In the genomic region with DNA sequence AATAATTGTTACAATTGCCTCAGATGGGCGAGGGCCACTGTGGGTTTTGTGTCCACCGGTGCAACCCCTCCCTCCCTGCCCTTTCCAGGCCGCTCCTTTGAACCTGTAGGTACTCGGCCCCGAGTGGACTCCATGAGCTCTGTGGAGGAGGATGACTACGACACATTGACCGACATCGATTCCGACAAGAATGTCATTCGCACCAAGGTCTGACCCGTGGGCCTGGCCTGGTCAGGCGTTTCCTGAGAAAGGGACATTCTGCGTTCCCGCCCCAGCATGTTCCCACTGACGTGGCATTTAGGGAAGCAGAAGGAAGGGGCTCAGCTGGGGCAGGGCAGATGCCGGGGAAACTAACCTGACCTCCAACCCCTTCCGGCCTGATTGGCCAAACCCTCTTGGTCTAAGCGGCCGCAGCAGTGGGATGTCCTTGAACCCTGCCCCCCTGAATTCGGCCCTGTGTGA, we compare ENCODE assay signal across 17 cellular contexts. TPM values are rescaled to one million over a fixed set of nuclear protein-coding genes. Genes with fewer than 3 reads are reported as not detected.
DNase-seq lines count a peak whose midpoint lies in the region; ATAC-seq and TF ChIP-seq lines count a peak whose summit lies in the region.
"Had no signal": no experiment of that assay in that cellular context is flagged by ENCODE, and none has a peak within 500 bp of the region (broad histone marks: within the 10 kb centered on the region; RNA-seq: fewer than 3 reads in every experiment).

No MANE protein-coding gene starts in this region.

- peaks cover 83% of the 10 kb centered on the region for H3K4me1 Mint-ChIP-seq in activated B cell treated with CpG ODN at 0.5 μM for 24 hours

- no peak for TF ChIP-seq POLR2A in spleen (IDR thresholded peaks at IDR 0.05)

- H3K4me1 ChIP-seq in right cardiac atrium (ENCODE audit: control insufficient read depth, insufficient read depth, low read length) (no peaks in the 10 kb centered on the region), spleen (peaks cover 0 to 78% (median 37%) of the 10 kb centered on the region in 6 donors)

- no peaks in the 10 kb centered on the region for H3K9me3 ChIP-seq in right cardiac atrium (ENCODE audit: control insufficient read depth, low read length)
- no peaks in the 10 kb centered on the region for H3K9me3 ChIP-seq in spleen

- no peak for ATAC-seq in activated B cell treated with CpG ODN at 0.5 μM for 24 hours (ENCODE audit: low read depth)
- peak in 1 of 2 donors; percentile 17 for ATAC-seq in right cardiac atrium
- no peak for ATAC-seq in HG02571 (IDR thresholded peaks at IDR 0.05; ENCODE audit: unreplicated experiment)
- ATAC-seq: effector memory CD8-positive, alpha-beta T cell had no signal

- H3K36me3 ChIP-seq in spleen: peaks cover 2 to 98% (median 57%) of the 10 kb centered on the region in 6 donors

- intact Hi-C loops in activated B cell treated with CpG ODN at 0.5 μM for 24 hours (cut with micrococcal nuclease): loop anchor here (1.0 to 2.0 kb wide), 6 partner anchors 10 to 90 kb away; partner anchors contain the start of genes PAFAH1B2, PCSK7, RNF214 and SIDT2
- intact Hi-C loops in right cardiac atrium (cut with DNase I): loop anchor here in 1 of 4 donors (5.0 kb wide), 1 partner anchor 34 kb away; no protein-coding TSS in a partner anchor
- intact Hi-C loops in spleen (cut with DNase I; ENCODE audit: low total_unique reads): no loop called here

- no peaks in the 10 kb centered on the region for H3K27me3 Mint-ChIP-seq in activated B cell treated with CpG ODN at 0.5 μM for 24 hours
- H3K27me3 Mint-ChIP-seq: central memory CD8-positive, alpha-beta T cell; effector memory CD8-positive, alpha-beta T cell had no signal

- H3K27ac ChIP-seq in right cardiac atrium (ENCODE audit: low read length): no peak overlapping the region
- H3K27ac ChIP-seq in spleen: peak overlapping the region in 7 of 8 donors; percentile 2 to 88 (median 78)

- POLR2A ChIA-PET in activated B cell treated with CpG ODN at 0.5 μM for 24 hours (lab: Charles Lee): interaction anchor here (0.5 to 5.9 kb wide), 9 partner anchors 10 to 259 kb away, joined by 3 to 63 read pairs (median 5); partner anchors contain the start of genes PAFAH1B2, RNF214 and SIDT2

- 81% methylated on average over 20 of the region's 20 CpGs for WGBS in right cardiac atrium
- WGBS in spleen, 5 donors: 72 to 91% (median 81%) methylated on average over 16 to 20 of the region's 20 CpGs

- H3K27ac Mint-ChIP-seq in activated B cell treated with CpG ODN at 0.5 μM for 24 hours: peak overlapping the region; percentile 94
- H3K27ac Mint-ChIP-seq: activated T-helper 2 cell treated with anti-CD3 and anti-CD28 coated beads, Interferon-gamma antibody, Interleukin-2, Interleukin-4, amounts not matched to agents 10 μg/mL and 5 μg/mL and 100 μg/mL, durations not matched to agents 14 hours and 24 hours and 36 hours; mesothelial cell of epicardium had no signal

- H3K4me3 ChIP-seq in right cardiac atrium (ENCODE audit: low read length): no peak overlapping the region
- peak overlapping the region in 1 of 8 donors; percentile 51 for H3K4me3 ChIP-seq in spleen

- TF ChIP-seq CTCF in activated B cell treated with CpG ODN at 0.5 μM for 24 hours (IDR thresholded peaks at IDR 0.05) (no peak), spleen (IDR thresholded peaks at IDR 0.05 in 8 of 11, conservative IDR thresholded peaks at IDR 0.05 in 3 of 11) (no peak)

- peak; percentile 92 for DNase-seq in CD1c-positive myeloid dendritic cell (ENCODE audit: extremely low spot score)
- no peak for DNase-seq in activated B cell treated with CpG ODN at 0.5 μM for 24 hours
- DNase-seq in right cardiac atrium: peak in 2 of 3 donors; percentile 73 to 77
- DNase-seq in spleen: peak; percentile 80
- DNase-seq in stimulated activated CD4-positive, alpha-beta T cell treated with anti-CD3 and anti-CD28 coated beads, Interleukin-2, amount 100 ng/mL, for 48 hours: no peak
- no peak for DNase-seq in RKO (ENCODE audit: low spot score)
- DNase-seq: activated CD4-positive, alpha-beta T cell treated with anti-CD3 and anti-CD28 coated beads for 1 hour; anterior cingulate cortex; COR-L47; effector memory CD8-positive, alpha-beta T cell; Karpas-422; NCI-H1105 treated with DMSO at 0.1 percent for 48 hours; stimulated activated naive CD8-positive, alpha-beta T cell treated with anti-CD3 and anti-CD28 coated beads, Interleukin-15, Interleukin-2, amounts not matched to agents 100 U/mL and 50 U/mL, for 24 hours had no signal

- H3K27me3 ChIP-seq in right cardiac atrium (ENCODE audit: control insufficient read depth, insufficient read depth) (no peaks in the 10 kb centered on the region), spleen (replicated peaks in 1 of 7) (no peaks in the 10 kb centered on the region)

- H3K36me3 Mint-ChIP-seq in activated B cell treated with CpG ODN at 0.5 μM for 24 hours (ENCODE audit: low read depth): peaks cover 77% of the 10 kb centered on the region

- peak overlapping the region; percentile 74 for H3K4me3 Mint-ChIP-seq in activated B cell treated with CpG ODN at 0.5 μM for 24 hours
- H3K4me3 Mint-ChIP-seq: central memory CD8-positive, alpha-beta T cell; effector memory CD8-positive, alpha-beta T cell; mesothelial cell of epicardium had no signal

- CTCF ChIA-PET in activated B cell treated with CpG ODN at 0.5 μM for 24 hours (lab: Charles Lee): interaction anchor here (1.2 to 1.3 kb wide), 2 partner anchors 14 to 38 kb away, joined by 3 read pairs; no protein-coding TSS in a partner anchor

- no peaks in the 10 kb centered on the region for H3K9me3 Mint-ChIP-seq in activated B cell treated with CpG ODN at 0.5 μM for 24 hours
- H3K9me3 Mint-ChIP-seq: activated T-helper 2 cell treated with anti-CD3 and anti-CD28 coated beads, Interferon-gamma antibody, Interleukin-2, Interleukin-4, amounts not matched to agents 10 μg/mL and 5 μg/mL and 100 μg/mL, durations not matched to agents 14 hours and 24 hours and 36 hours; central memory CD8-positive, alpha-beta T cell; effector memory CD8-positive, alpha-beta T cell; mesothelial cell of epicardium had no signal

RNA-seq across cellular contexts. Expression of gene SIDT2, which starts 10.1 kb away (rescaled TPM):
- total RNA-seq in activated B cell treated with CpG ODN at 0.5 μM for 24 hours: 96.7 and 115 TPM in 2 replicates
- 10 to 100 TPM; 34.6 to 57.4 (median 40.8) TPM for total RNA-seq in right cardiac atrium
- polyA plus RNA-seq in right cardiac atrium: 28.6 TPM
- 10 to 100 TPM; 40.3 to 83.8 (median 58.3) TPM for total RNA-seq in spleen
- polyA plus RNA-seq in spleen: 10 to 100 TPM; 21.3 to 36.0 (median 24.0) TPM

RNA-seq across cellular contexts. Expression of gene TAGLN, which starts 10.5 kb away (rescaled TPM):
- total RNA-seq in activated B cell treated with CpG ODN at 0.5 μM for 24 hours: 14.2 and 17.9 TPM in 2 replicates
- total RNA-seq in right cardiac atrium: 1,000 to 10,000 TPM in 1 of 4 donors, 100 to 1,000 TPM in 3; 414 to 1,307 (median 766) TPM
- 987 TPM for polyA plus RNA-seq in right cardiac atrium
- 1,000 to 10,000 TPM in 1 of 7 donors, 100 to 1,000 TPM in 6; 117 to 1,088 (median 328) TPM for total RNA-seq in spleen
- polyA plus RNA-seq in spleen: 100 to 1,000 TPM; 247 to 807 (median 469) TPM

RNA-seq across cellular contexts. Expression of gene PCSK7, which starts 43.2 kb away (rescaled TPM):
- total RNA-seq in activated B cell treated with CpG ODN at 0.5 μM for 24 hours: 274 and 341 TPM in 2 replicates
- total RNA-seq in right cardiac atrium: 10 to 100 TPM; 28.2 to 39.2 (median 30.5) TPM
- polyA plus RNA-seq in right cardiac atrium: 25.7 TPM
- total RNA-seq in spleen: 100 to 1,000 TPM in 5 of 7 donors, 10 to 100 TPM in 2; 92.6 to 152 (median 117) TPM
- polyA plus RNA-seq in spleen: 10 to 100 TPM; 27.3 to 53.4 (median 52.3) TPM

RNA-seq across cellular contexts. Expression of gene RNF214, which starts 43.8 kb away (rescaled TPM):
- total RNA-seq in activated B cell treated with CpG ODN at 0.5 μM for 24 hours (18.7 and 22.3 TPM in 2 replicates), right cardiac atrium (10 to 100 TPM; 20.6 to 23.8 (median 22.3) TPM), spleen (10 to 100 TPM; 13.1 to 29.6 (median 20.9) TPM)
- polyA plus RNA-seq in right cardiac atrium (8.0 TPM), spleen (1 to 10 TPM; 5.6 to 9.9 (median 6.7) TPM)

RNA-seq across cellular contexts. Expression of gene PAFAH1B2, which starts 44.6 kb away (rescaled TPM):
- total RNA-seq in activated B cell treated with CpG ODN at 0.5 μM for 24 hours (71.3 and 78.7 TPM in 2 replicates), right cardiac atrium (10 to 100 TPM; 52.6 to 68.1 (median 57.5) TPM), spleen (10 to 100 TPM; 58.6 to 80.4 (median 67.2) TPM)
- polyA plus RNA-seq in right cardiac atrium (20.4 TPM), spleen (10 to 100 TPM; 14.3 to 28.3 (median 16.2) TPM)

Comparison
In these comparisons a context has a peak if more than half of its experiments do, and no peak if none do; other contexts are left out.
1. DNase-seq: peak in CD1c-positive myeloid dendritic cell (single experiment), right cardiac atrium (2 of 3) and spleen (single experiment); none in activated B cell treated with CpG ODN at 0.5 μM for 24 hours (single experiment), stimulated activated CD4-positive, alpha-beta T cell treated with anti-CD3 and anti-CD28 coated beads, Interleukin-2, amount 100 ng/mL, for 48 hours (0 of 2) and RKO (single experiment).